Comparison of ENCODE assay signal across 20 cellular contexts in genomic region chrY:2860511-2860910, GRCh38. TPM values are rescaled to one million over a fixed set of nuclear protein-coding genes. Genes with fewer than 3 reads are reported as not detected.
DNase-seq lines count a peak whose midpoint lies in the region; ATAC-seq and TF ChIP-seq lines count a peak whose summit lies in the region.
"Had no signal": no experiment of that assay in that cellular context is flagged by ENCODE, and none has a peak within 500 bp of the region (broad histone marks: within the 10 kb centered on the region; RNA-seq: fewer than 3 reads in every experiment).

No MANE protein-coding gene starts in this region.

- DNase-seq in AG20443 (ENCODE audit: low spot score) (peak; percentile 21), GM23338 (ENCODE audit: low spot score) (no peak), glomerular visceral epithelial cell (ENCODE audit: extremely low spot score) (peak; percentile 21), DMS79 (lab: John Stamatoyannopoulos, UW) (no peak), NCI-H1930 (lab: John Stamatoyannopoulos, UW) (no peak)
- no peak for DNase-seq in activated T-helper 2 cell treated with anti-CD3 and anti-CD28 coated beads, Interferon-gamma antibody, Interleukin-2, Interleukin-4, amounts not matched to agents 10 μg/mL and 5 μg/mL and 100 μg/mL, durations not matched to agents 14 hours and 24 hours and 36 hours (ENCODE audit: low spot score)
- DNase-seq: activated CD4-positive, alpha-beta T cell treated with anti-CD3 and anti-CD28 coated beads, Interleukin-2, amount 50 U/mL, for 48 hours; activated gamma-delta T cell; DND-41; endodermal cell; heart left ventricle; Karpas-422; NCI-H2081; RPMI8226; stimulated activated CD4-positive, alpha-beta T cell treated with anti-CD3 and anti-CD28 coated beads, Interleukin-12 subunit alpha, Interleukin-12 subunit beta, amount 100 ng/mL, for 4 hours had no signal

- H3K4me3 ChIP-seq in GM23338, result no peak overlapping the region
- H3K4me3 ChIP-seq: cardiac muscle cell, GM12878, heart left ventricle had no signal

- H3K27me3 Mint-ChIP-seq in GM23338 (ENCODE audit: insufficient read depth, low read depth, poor library complexity), result no peaks in the 10 kb centered on the region
- no peaks in the 10 kb centered on the region for H3K27me3 Mint-ChIP-seq in activated T-helper 2 cell treated with anti-CD3 and anti-CD28 coated beads, Interferon-gamma antibody, Interleukin-2, Interleukin-4, amounts not matched to agents 10 μg/mL and 5 μg/mL and 100 μg/mL, durations not matched to agents 14 hours and 24 hours and 36 hours (ENCODE audit: low read depth)

- no peaks in the 10 kb centered on the region for H3K9me3 Mint-ChIP-seq in GM23338
- H3K9me3 Mint-ChIP-seq in activated T-helper 2 cell treated with anti-CD3 and anti-CD28 coated beads, Interferon-gamma antibody, Interleukin-2, Interleukin-4, amounts not matched to agents 10 μg/mL and 5 μg/mL and 100 μg/mL, durations not matched to agents 14 hours and 24 hours and 36 hours, result no peaks in the 10 kb centered on the region
- H3K9me3 Mint-ChIP-seq: endodermal cell had no signal

- no peak overlapping the region for H3K4me2 ChIP-seq in GM23338

- H3F3A ChIP-seq in GM23338 (replicated peaks; ENCODE audit: low read depth), result no peaks in the 10 kb centered on the region

- no peaks in the 10 kb centered on the region for H3K27me3 ChIP-seq in GM23338 (ENCODE audit: insufficient read depth)
- H3K27me3 ChIP-seq: cardiac muscle cell, heart left ventricle had no signal

- H3K36me3 Mint-ChIP-seq in GM23338 (ENCODE audit: low read depth), result peaks cover 92% of the 10 kb centered on the region
- H3K36me3 Mint-ChIP-seq in activated T-helper 2 cell treated with anti-CD3 and anti-CD28 coated beads, Interferon-gamma antibody, Interleukin-2, Interleukin-4, amounts not matched to agents 10 μg/mL and 5 μg/mL and 100 μg/mL, durations not matched to agents 14 hours and 24 hours and 36 hours (ENCODE audit: low read depth), result peaks cover 97% of the 10 kb centered on the region

- no peak overlapping the region for H2AFZ ChIP-seq in GM23338

- H3K4me3 Mint-ChIP-seq in GM23338, result no peak overlapping the region
- peak overlapping the region; percentile 46 for H3K4me3 Mint-ChIP-seq in activated T-helper 2 cell treated with anti-CD3 and anti-CD28 coated beads, Interferon-gamma antibody, Interleukin-2, Interleukin-4, amounts not matched to agents 10 μg/mL and 5 μg/mL and 100 μg/mL, durations not matched to agents 14 hours and 24 hours and 36 hours (ENCODE audit: low read depth)
- H3K4me3 Mint-ChIP-seq: endodermal cell had no signal

- H3K79me2 ChIP-seq in GM23338 (replicated peaks; ENCODE audit: insufficient read depth), result peaks cover 87% of the 10 kb centered on the region

- no peaks in the 10 kb centered on the region for H3K4me1 ChIP-seq in GM23338 (ENCODE audit: insufficient read depth)

- ATAC-seq in GM23338 (no peak), HG02870 (IDR thresholded peaks at IDR 0.05; ENCODE audit: unreplicated experiment) (no peak)
- ATAC-seq: GM12878, heart left ventricle had no signal

- TF ChIP-seq CTCF in GM23338 (conservative IDR thresholded peaks at IDR 0.05; ENCODE audit: low read depth in 2 of 2), result no peak

- no peaks in the 10 kb centered on the region for H3K9me2 ChIP-seq in GM23338 (ENCODE audit: insufficient read depth)

- H4K20me1 ChIP-seq in GM23338 (replicated peaks; ENCODE audit: insufficient read depth), result peaks cover 17% of the 10 kb centered on the region; the same call in 1 of the 2 replicates

- H3K27ac ChIP-seq in GM23338 (ENCODE audit: low read depth), result no peak overlapping the region
- H3K27ac ChIP-seq: C4-2B, cardiac muscle cell, heart left ventricle, HL-60 had no signal

- peaks cover 6% of the 10 kb centered on the region; the same call in 2 of the 3 replicates for H3K4me1 Mint-ChIP-seq in GM23338
- H3K4me1 Mint-ChIP-seq in activated T-helper 2 cell treated with anti-CD3 and anti-CD28 coated beads, Interferon-gamma antibody, Interleukin-2, Interleukin-4, amounts not matched to agents 10 μg/mL and 5 μg/mL and 100 μg/mL, durations not matched to agents 14 hours and 24 hours and 36 hours (ENCODE audit: low read depth), result peaks cover 66% of the 10 kb centered on the region
- H3K4me1 Mint-ChIP-seq: endodermal cell had no signal

- H3K36me3 ChIP-seq in GM23338 (ENCODE audit: insufficient read depth), result peaks cover 31% of the 10 kb centered on the region
- H3K36me3 ChIP-seq: cardiac muscle cell had no signal

- peak overlapping the region; percentile 44; the same call in 1 of the 2 replicates for H3K27ac Mint-ChIP-seq in GM23338
- H3K27ac Mint-ChIP-seq in activated T-helper 2 cell treated with anti-CD3 and anti-CD28 coated beads, Interferon-gamma antibody, Interleukin-2, Interleukin-4, amounts not matched to agents 10 μg/mL and 5 μg/mL and 100 μg/mL, durations not matched to agents 14 hours and 24 hours and 36 hours, result peak overlapping the region; percentile 70
- H3K27ac Mint-ChIP-seq: endodermal cell had no signal

- intact Hi-C loops in activated T-helper 2 cell treated with anti-CD3 and anti-CD28 coated beads, Interferon-gamma antibody, Interleukin-2, Interleukin-4, amounts not matched to agents 10 μg/mL and 5 μg/mL and 100 μg/mL, durations not matched to agents 14 hours and 24 hours and 36 hours (cut with micrococcal nuclease), result no loop called here

TF ChIP-seq in GM23338, 12 proteins besides CTCF, POLR2A, EP300 and RAD21 (continues in another document):
- TF ChIP-seq ZNF114 (CRISPR knock-in tag; IDR thresholded peaks at IDR 0.05) (no peak), REST (IDR thresholded peaks at IDR 0.05; ENCODE audit: unreplicated experiment) (no peak), ETS1 (IDR thresholded peaks at IDR 0.05) (no peak)

RNA-seq across cellular contexts. Expression of gene RPS4Y1, which starts 19.1 kb away (rescaled TPM):
- 216 and 243 TPM in 2 replicates for total RNA-seq in GM23338 (2014; rRNA removed; shearing (Covaris generic))
- 294 and 316 TPM in 2 replicates for polyA plus RNA-seq in GM23338 (2016; fragmentation: Nextera tagmentation; extraction: Ambion mirVana)
- total RNA-seq in activated T-helper 2 cell treated with anti-CD3 and anti-CD28 coated beads, Interferon-gamma antibody, Interleukin-2, Interleukin-4, amounts not matched to agents 10 μg/mL and 5 μg/mL and 100 μg/mL, durations not matched to agents 14 hours and 24 hours and 36 hours, result 287 and 296 TPM in 2 replicates
- total RNA-seq: cardiac muscle cell had no signal
- polyA plus RNA-seq: cardiac muscle cell had no signal

Comparison
In these comparisons a context has a peak if more than half of its experiments do, and no peak if none do; other contexts are left out.
1. DNase-seq: peak in AG20443 (single experiment) and glomerular visceral epithelial cell (single experiment); none in GM23338 (single experiment), activated T-helper 2 cell treated with anti-CD3 and anti-CD28 coated beads, Interferon-gamma antibody, Interleukin-2, Interleukin-4, amounts not matched to agents 10 μg/mL and 5 μg/mL and 100 μg/mL, durations not matched to agents 14 hours and 24 hours and 36 hours (single experiment), DMS79 (single experiment) and NCI-H1930 (0 of 2).